15 cellular contexts compared by ENCODE assay signal in the genomic region with DNA sequence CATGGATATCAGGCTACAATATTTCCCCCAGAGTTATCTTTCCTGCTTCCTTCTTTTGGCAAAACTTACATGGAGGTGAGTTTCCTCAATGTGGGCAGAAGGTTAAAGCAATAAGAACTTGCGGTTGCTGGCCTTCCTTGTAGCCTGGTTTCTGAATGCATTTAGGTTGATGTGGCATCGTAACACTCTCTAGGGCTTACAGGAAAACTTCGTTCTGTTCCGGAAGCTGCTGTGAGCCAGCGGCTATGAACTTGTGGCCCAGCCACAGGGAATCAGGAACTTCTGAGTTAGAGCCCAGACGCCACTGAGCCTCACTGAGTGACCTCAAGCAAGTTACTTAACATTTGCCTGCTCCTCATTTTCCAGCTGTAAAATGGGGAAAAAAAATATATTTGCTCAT.
DNase-seq lines count a peak whose midpoint lies in the region; ATAC-seq, FAIRE-seq and TF ChIP-seq lines count a peak whose summit lies in the region.
"Had no signal": no experiment of that assay in that cellular context is flagged by ENCODE, and none has a peak within 500 bp of the region (broad histone marks: within the 10 kb centered on the region; RNA-seq: fewer than 3 reads in every experiment).

No MANE protein-coding gene starts in this region.

- H3K9ac ChIP-seq in kidney (ENCODE audit: low read length in 2 of 2) = no peak overlapping the region

- peak overlapping the region; percentile 83 for H3K27ac ChIP-seq in ACC112 (ENCODE audit: low read depth, low read length)
- no peak overlapping the region for H3K27ac ChIP-seq in kidney (ENCODE audit: low read depth in 2 of 2, low read length in 2 of 2)
- no peak overlapping the region for H3K27ac ChIP-seq in left lung
- H3K27ac ChIP-seq: A549, upper lobe of left lung had no signal

- H3K36me3 ChIP-seq in ACC112 (ENCODE audit: insufficient read depth, low read length) (no peaks in the 10 kb centered on the region), kidney (ENCODE audit: control insufficient read depth in 1 of 2, insufficient read depth in 2 of 2, low read length in 2 of 2) (no peaks in the 10 kb centered on the region), left lung (no peaks in the 10 kb centered on the region)
- H3K36me3 ChIP-seq: upper lobe of left lung had no signal

- no peak for TF ChIP-seq POLR2A in GM12891 (IDR thresholded peaks at IDR 0.05; ENCODE audit: low read depth, low read length)

- H3K4me1 ChIP-seq in ACC112 (ENCODE audit: control insufficient read depth, insufficient read depth, low read length, unreplicated experiment) (peaks cover 28% of the 10 kb centered on the region), kidney (ENCODE audit: control insufficient read depth in 1 of 2, insufficient read depth in 1 of 2, low read depth in 1 of 2, low read length in 2 of 2) (no peaks in the 10 kb centered on the region), left lung (no peaks in the 10 kb centered on the region)
- H3K4me1 ChIP-seq: A549, upper lobe of left lung had no signal

- H3K79me2 ChIP-seq in ACC112 (ENCODE audit: control insufficient read depth, insufficient read depth, low read length, unreplicated experiment) = no peaks in the 10 kb centered on the region

- H3K9me3 ChIP-seq in kidney (ENCODE audit: control insufficient read depth in 1 of 2, low read length in 2 of 2) (no peaks in the 10 kb centered on the region), left lung (no peaks in the 10 kb centered on the region)
- H3K9me3 ChIP-seq: A549, upper lobe of left lung had no signal

- peak; percentile 79 to 85 for DNase-seq in Kasumi-1 (lab: John Stamatoyannopoulos, UW)
- peak; percentile 1 for DNase-seq in dermis blood vessel endothelial cell
- peak; percentile 82 for DNase-seq in kidney
- DNase-seq in left lung = no peak
- no peak for DNase-seq in activated CD4-positive, CD25-positive, alpha-beta regulatory T cell treated with anti-CD3 and anti-CD28 coated beads, Interleukin-2, amount 50 U/mL, for 72 hours
- DNase-seq in NCI-H82 (lab: John Stamatoyannopoulos, UW) = no peak
- no peak for DNase-seq in GM12891 (ENCODE audit: insufficient read length, low spot score)
- DNase-seq: activated CD8-positive, alpha-beta T cell treated with anti-CD3 and anti-CD28 coated beads for 36 hours; activated gamma-delta T cell treated with Interleukin-2 at 50 U/mL for 16 hours; DMS153; KBM-7; upper lobe of left lung had no signal

- H3K27me3 ChIP-seq in ACC112 (ENCODE audit: insufficient read depth, low read length) (no peaks in the 10 kb centered on the region), left lung (no peaks in the 10 kb centered on the region)
- H3K27me3 ChIP-seq: upper lobe of left lung had no signal

- H2AFZ ChIP-seq in ACC112 (ENCODE audit: low read length, unreplicated experiment) = peak overlapping the region; percentile 82

- intact Hi-C loops in kidney (cut with DNase I) = no loop called here
- intact Hi-C loops in left lung (cut with DNase I) = no loop called here

- H3K4me3 ChIP-seq in ACC112 (ENCODE audit: low read depth, low read length) (peak overlapping the region; percentile 7), kidney (ENCODE audit: low read length in 2 of 2) (no peak overlapping the region), left lung (no peak overlapping the region)
- H3K4me3 ChIP-seq: A549, skin epidermis, upper lobe of left lung had no signal

- no peak for TF ChIP-seq CTCF in kidney (IDR thresholded peaks at IDR 0.05; ENCODE audit: borderline replicate concordance, extremely low read depth, insufficient read depth)
- no peak for TF ChIP-seq CTCF in left lung (IDR thresholded peaks at IDR 0.05)

- no peak for ATAC-seq in left lung
- ATAC-seq: A549; activated CD8-positive, alpha-beta T cell treated with anti-CD3 and anti-CD28 coated beads for 36 hours had no signal

- no peak for FAIRE-seq in kidney (lab: Jason Lieb, UNC)
- no peak for FAIRE-seq in GM12891 (lab: Jason Lieb, UNC)
- FAIRE-seq: A549 had no signal

TF ChIP-seq in GM12891, 5 proteins besides CTCF, POLR2A, EP300 and RAD21:
- TF ChIP-seq POU2F2 (IDR thresholded peaks at IDR 0.05; ENCODE audit: low read depth, low read length) = no peak
- no peak for TF ChIP-seq POLR2AphosphoS5 (IDR thresholded peaks at IDR 0.05; ENCODE audit: low read depth, low read length)
- TF ChIP-seq TAF1 (IDR thresholded peaks at IDR 0.05; ENCODE audit: low read depth, low read length) = no peak
- no peak for TF ChIP-seq SPI1 (IDR thresholded peaks at IDR 0.05; ENCODE audit: low read depth, low read length)
- no peak for TF ChIP-seq PAX5 (IDR thresholded peaks at IDR 0.05; ENCODE audit: insufficient read depth, low read length, severe bottlenecking)
TF ChIP-seq in GM12891: peak in this region for 0.

Comparison
In these comparisons a context has a peak if more than half of its experiments do, and no peak if none do; other contexts are left out.
1. DNase-seq: peak in Kasumi-1 (2 of 2), dermis blood vessel endothelial cell (single experiment) and kidney (single experiment); none in left lung (0 of 2), activated CD4-positive, CD25-positive, alpha-beta regulatory T cell treated with anti-CD3 and anti-CD28 coated beads, Interleukin-2, amount 50 U/mL, for 72 hours (single experiment), NCI-H82 (single experiment) and GM12891 (single experiment).